In genomic region chr3:83500422-83500821, GRCh38 we compare ENCODE assay signal across 1 cellular context.
TF ChIP-seq lines count a peak whose summit lies in the region.

No MANE protein-coding gene starts in this region.

TF ChIP-seq in HepG2, 621 proteins besides CTCF, POLR2A, EP300 and RAD21 (continued from another document and continues in another):
- no peak for TF ChIP-seq KIAA2018 (CRISPR knock-in tag; IDR thresholded peaks at IDR 0.05; ENCODE audit: borderline replicate concordance)
- TF ChIP-seq CREBL2 (CRISPR knock-in tag; IDR thresholded peaks at IDR 0.05; ENCODE audit: borderline replicate concordance): no peak
- TF ChIP-seq FOXA1 (IDR thresholded peaks at IDR 0.05): no peak
- TF ChIP-seq FOXA1 (CRISPR knock-in tag; IDR thresholded peaks at IDR 0.05): no peak
- TF ChIP-seq MAFG (CRISPR knock-in tag; IDR thresholded peaks at IDR 0.05): peak; percentile 98
- TF ChIP-seq RFX3 (CRISPR knock-in tag; IDR thresholded peaks at IDR 0.05): no peak
- no peak for TF ChIP-seq ZNF138 (CRISPR knock-in tag; IDR thresholded peaks at IDR 0.05; ENCODE audit: low read depth)
- TF ChIP-seq SNAPC4 (CRISPR knock-in tag; IDR thresholded peaks at IDR 0.05): no peak
- TF ChIP-seq TIGD3 (CRISPR knock-in tag; IDR thresholded peaks at IDR 0.05; ENCODE audit: borderline replicate concordance): no peak
- no peak for TF ChIP-seq DRAP1 (CRISPR knock-in tag; IDR thresholded peaks at IDR 0.05)
- peak; percentile 53; the same call in 1 of the 2 replicates for TF ChIP-seq ZGPAT (CRISPR knock-in tag; IDR thresholded peaks at IDR 0.05)
- TF ChIP-seq TFAP4 (IDR thresholded peaks at IDR 0.05; ENCODE audit: borderline replicate concordance, low read depth): no peak; the same call in 1 of the 2 replicates
- no peak for TF ChIP-seq ZNF557 (CRISPR knock-in tag; IDR thresholded peaks at IDR 0.05)
- no peak for TF ChIP-seq POLR2G (IDR thresholded peaks at IDR 0.05; ENCODE audit: low read depth, low read length)
- TF ChIP-seq ARNTL (CRISPR knock-in tag; IDR thresholded peaks at IDR 0.05): peak; percentile 96
- no peak for TF ChIP-seq ZNF580 (CRISPR knock-in tag; IDR thresholded peaks at IDR 0.05; ENCODE audit: borderline replicate concordance, low read depth)
- TF ChIP-seq NONO (IDR thresholded peaks at IDR 0.05): no peak
- TF ChIP-seq NONO (CRISPR knock-in tag; conservative IDR thresholded peaks at IDR 0.05): no peak
- no peak for TF ChIP-seq ZFYVE20 (CRISPR knock-in tag; IDR thresholded peaks at IDR 0.05; ENCODE audit: borderline replicate concordance, low read depth)
- 0 out of 2 replicates have a peak, but pooled peaks have one; percentile 27 for TF ChIP-seq PITX1 (CRISPR knock-in tag; IDR thresholded peaks at IDR 0.05)
- TF ChIP-seq KDM1A (CRISPR knock-in tag; IDR thresholded peaks at IDR 0.05): peak; percentile 7; the same call in 1 of the 2 replicates
- TF ChIP-seq ZNF777 (CRISPR knock-in tag; IDR thresholded peaks at IDR 0.05): no peak
- TF ChIP-seq UBTF (CRISPR knock-in tag; IDR thresholded peaks at IDR 0.05): no peak
- TF ChIP-seq ZNF512 (CRISPR knock-in tag; IDR thresholded peaks at IDR 0.05): no peak
- TF ChIP-seq ZNF296 (CRISPR knock-in tag; conservative IDR thresholded peaks at IDR 0.05): no peak
- TF ChIP-seq SRSF1 (optimal IDR thresholded peaks at IDR 0.05; ENCODE audit: low read depth, low read length): no peak
- no peak for TF ChIP-seq ZNF615 (CRISPR knock-in tag; IDR thresholded peaks at IDR 0.05; ENCODE audit: borderline replicate concordance)
- TF ChIP-seq ARID2 (CRISPR knock-in tag; IDR thresholded peaks at IDR 0.05; ENCODE audit: borderline replicate concordance): no peak
- TF ChIP-seq MATR3 (CRISPR knock-in tag; IDR thresholded peaks at IDR 0.05): no peak
